Comparison of ENCODE assay signal across 23 cellular contexts in genomic region chr1:206495011-206495461, GRCh38. TPM values are rescaled to one million over a fixed set of nuclear protein-coding genes. Genes with fewer than 3 reads are reported as not detected.
DNase-seq lines count a peak whose midpoint lies in the region; ATAC-seq, FAIRE-seq and TF ChIP-seq lines count a peak whose summit lies in the region.
"Had no signal": no experiment of that assay in that cellular context is flagged by ENCODE, and none has a peak within 500 bp of the region (broad histone marks: within the 10 kb centered on the region; RNA-seq: fewer than 3 reads in every experiment).

No MANE protein-coding gene starts in this region.

- H3K27ac ChIP-seq in K562 (ENCODE audit: extremely low read depth, low read depth, low read length): no peak overlapping the region
- no peak overlapping the region for H3K27ac ChIP-seq in small intestine (ENCODE audit: low read depth in 1 of 2, low read length in 1 of 2)
- H3K27ac ChIP-seq: 22Rv1, C4-2B, testis had no signal

- WGBS in K562 (ENCODE audit: insufficient coverage, low coverage, missing lambda C conversion rate): 27% methylated on average over 6 of the region's 6 CpGs
- WGBS in small intestine, 3 donors: 70 to 74% (median 74%) methylated on average over 6 of the region's 6 CpGs

- peaks cover 77% of the 10 kb centered on the region for H3K36me3 Mint-ChIP-seq in stimulated activated effector memory CD8-positive, alpha-beta T cell treated with anti-CD3 and anti-CD28 coated beads, Interleukin-12 subunit alpha, Interleukin-12 subunit beta, amount 100 ng/mL, for 72 hours
- H3K36me3 Mint-ChIP-seq: WTC11 had no signal

- peak overlapping the region; percentile 64 for H3K27ac Mint-ChIP-seq in stimulated activated effector memory CD8-positive, alpha-beta T cell treated with anti-CD3 and anti-CD28 coated beads, Interleukin-12 subunit alpha, Interleukin-12 subunit beta, amount 100 ng/mL, for 72 hours
- H3K27ac Mint-ChIP-seq: activated T-helper 17 cell treated with anti-CD3 and anti-CD28 coated beads, Interleukin-2, amount 50 U/mL, for 72 hours; WTC11 had no signal

- H3K4me1 ChIP-seq in K562 (replicated peaks in 1 of 2; ENCODE audit: control insufficient read depth in 2 of 2, insufficient read depth in 2 of 2, low read length in 2 of 2) (peaks cover 14 to 26% of the 10 kb centered on the region in 2 experiments), small intestine (ENCODE audit: control insufficient read depth in 2 of 2, insufficient read depth in 1 of 2, low read depth in 1 of 2, low read length in 1 of 2) (peaks cover 0 to 4% of the 10 kb centered on the region in 2 donors)

- peaks cover 27% of the 10 kb centered on the region for H3K4me1 Mint-ChIP-seq in stimulated activated effector memory CD8-positive, alpha-beta T cell treated with anti-CD3 and anti-CD28 coated beads, Interleukin-12 subunit alpha, Interleukin-12 subunit beta, amount 100 ng/mL, for 72 hours

- no peaks in the 10 kb centered on the region for H3K9me3 Mint-ChIP-seq in stimulated activated effector memory CD8-positive, alpha-beta T cell treated with anti-CD3 and anti-CD28 coated beads, Interleukin-12 subunit alpha, Interleukin-12 subunit beta, amount 100 ng/mL, for 72 hours
- H3K9me3 Mint-ChIP-seq: activated T-helper 17 cell treated with anti-CD3 and anti-CD28 coated beads, Interleukin-2, amount 50 U/mL, for 72 hours; WTC11 had no signal

- POLR2A ChIA-PET in K562 (lab: Yijun Ruan, JAX): interaction anchor here (0.5 to 2.7 kb wide), 7 partner anchors 8 to 1513 kb away, joined by 3 to 6 read pairs (median 3); partner anchors contain the start of gene RASSF5

- no peak for TF ChIP-seq CTCF in K562 (IDR thresholded peaks at IDR 0.05 in 2 of 3, conservative IDR thresholded peaks at IDR 0.05 in 1 of 3; ENCODE audit: insufficient read depth in 2 of 3, low read depth in 1 of 3, low read length in 3 of 3)

- H2AFZ ChIP-seq in K562 (ENCODE audit: low read depth, low read length): 0 out of 2 replicates have a peak overlapping the region, but pooled peaks have one; percentile 6

- H3K9me3 ChIP-seq in K562 (replicated peaks; ENCODE audit: control insufficient read depth, insufficient read depth, low read depth, low read length): no peaks in the 10 kb centered on the region
- no peaks in the 10 kb centered on the region for H3K9me3 ChIP-seq in small intestine (ENCODE audit: control insufficient read depth, low read depth)
- H3K9me3 ChIP-seq: testis had no signal

- TF ChIP-seq POLR2A in K562 (conservative IDR thresholded peaks at IDR 0.05): no peak
- TF ChIP-seq POLR2A in GM12891 (IDR thresholded peaks at IDR 0.05; ENCODE audit: low read depth, low read length): no peak

- in situ Hi-C loops in K562 (cut with MboI): no loop called here

- H4K20me1 ChIP-seq in K562 (replicated peaks; ENCODE audit: control insufficient read depth, insufficient read depth, low read length): no peaks in the 10 kb centered on the region

- H3K9ac ChIP-seq in K562 (ENCODE audit: insufficient read depth in 1 of 2, low read depth in 2 of 2, low read length in 2 of 2): no peak overlapping the region

- H3K4me3 ChIP-seq in K562 (no peak overlapping the region), small intestine (ENCODE audit: low read depth in 1 of 2, low read length in 2 of 2) (no peak overlapping the region)
- H3K4me3 ChIP-seq: testis had no signal

- H3K27me3 ChIP-seq in K562 (ENCODE audit: control insufficient read depth in 2 of 2, insufficient read depth in 2 of 2, low read length in 2 of 2): no peaks in the 10 kb centered on the region
- no peaks in the 10 kb centered on the region for H3K27me3 ChIP-seq in small intestine (ENCODE audit: control insufficient read depth in 2 of 2, insufficient read depth in 2 of 2, low read length in 2 of 2)
- H3K27me3 ChIP-seq: testis had no signal

- BruUV-seq in K562 (replicated peaks; lab: Mats Ljungman, UMichigan): no TSS peak

- CTCF ChIA-PET in K562 (lab: Yijun Ruan, JAX; ENCODE audit: low intra/inter-chr PET ratio): interaction anchor here (0.6 to 1.1 kb wide), 2 partner anchors 14 to 88 kb away, joined by 3 read pairs; no protein-coding TSS in a partner anchor

- DNase-seq in DMS53 (lab: John Stamatoyannopoulos, UW): peak; percentile 31
- DNase-seq in DMS53 treated with DMSO at 0.1 percent for 48 hours (lab: John Stamatoyannopoulos, UW; ENCODE audit: unreplicated experiment): no peak
- DNase-seq in NCI-H1436 treated with DMSO at 0.1 percent for 48 hours (lab: John Stamatoyannopoulos, UW): peak; percentile 43
- peak in 2 of 4 experiments; percentile 29 to 46 for DNase-seq in K562 (ENCODE audit: extremely low read depth in 1 of 4, low spot score in 3 of 4)
- DNase-seq in stimulated activated effector memory CD8-positive, alpha-beta T cell treated with anti-CD3 and anti-CD28 coated beads, Interleukin-12 subunit alpha, Interleukin-12 subunit beta, amount 100 ng/mL, for 72 hours (ENCODE audit: low spot score in 2 of 2): no peak
- no peak for DNase-seq in GM12891 (ENCODE audit: insufficient read length, low spot score)
- DNase-seq in small intestine: no peak
- no peak for DNase-seq in occipital lobe (lab: John Stamatoyannopoulos, UW)
- DNase-seq: anterior cingulate cortex; foreskin fibroblast; GOT3; NCI-H1048; NCI-H2171; NCI-H774; stimulated activated CD4-positive, alpha-beta T cell treated with anti-CD3 and anti-CD28 coated beads, Interleukin-2, amount 100 ng/mL, for 48 hours; SW 1271; testis had no signal

- no peak for TF ChIP-seq EP300 in K562 (IDR thresholded peaks at IDR 0.05; ENCODE audit: low read length)

- H3K4me3 Mint-ChIP-seq in stimulated activated effector memory CD8-positive, alpha-beta T cell treated with anti-CD3 and anti-CD28 coated beads, Interleukin-12 subunit alpha, Interleukin-12 subunit beta, amount 100 ng/mL, for 72 hours: no peak overlapping the region
- H3K4me3 Mint-ChIP-seq: activated T-helper 17 cell treated with anti-CD3 and anti-CD28 coated beads, Interleukin-2, amount 50 U/mL, for 72 hours; WTC11 had no signal

- intact Hi-C loops in K562 (cut with micrococcal nuclease): loop anchor here (10.0 kb wide), 3 partner anchors 240 to 480 kb away; partner anchors contain the start of gene FCAMR

- no peaks in the 10 kb centered on the region for H3K9me1 ChIP-seq in K562 (ENCODE audit: control insufficient read depth, insufficient read depth, low read length)

- H3K36me3 ChIP-seq in K562 (ENCODE audit: control insufficient read depth, insufficient read depth, low read length) (no peaks in the 10 kb centered on the region), small intestine (ENCODE audit: control insufficient read depth in 2 of 2, insufficient read depth in 2 of 2, low read length in 2 of 2) (peaks cover 5 to 8% of the 10 kb centered on the region in 2 donors)

- no peak overlapping the region for H3K4me2 ChIP-seq in K562 (ENCODE audit: insufficient read depth, low read length)

- FAIRE-seq in K562 (lab: Jason Lieb, UNC): no peak
- FAIRE-seq in GM12891 (lab: Jason Lieb, UNC): no peak
- no peak for FAIRE-seq in small intestine (lab: Jason Lieb, UNC)
- FAIRE-seq: colon, RCC 7860 had no signal

- no peaks in the 10 kb centered on the region for H3K79me2 ChIP-seq in K562 (ENCODE audit: control insufficient read depth, insufficient read depth, low read length)

- no peak; the same call in 2 of the 3 replicates for ATAC-seq in K562
- no peak for ATAC-seq in stimulated activated effector memory CD8-positive, alpha-beta T cell treated with anti-CD3 and anti-CD28 coated beads, Interleukin-12 subunit alpha, Interleukin-12 subunit beta, amount 100 ng/mL, for 72 hours
- ATAC-seq: activated T-helper 17 cell treated with anti-CD3 and anti-CD28 coated beads, Interleukin-2, amount 50 U/mL, for 72 hours; WTC11 had no signal

- TF ChIP-seq RAD21 in K562 (CRISPR knock-in tag; conservative IDR thresholded peaks at IDR 0.05 in 1 of 2, IDR thresholded peaks at IDR 0.05 in 1 of 2): 0 out of 4 replicates have a peak, but pooled peaks of 1 of the 2 experiments have one; percentile 12

RNA-seq across cellular contexts. Expression of gene RASSF5, which starts 12.3 kb away (rescaled TPM):
- 17.2 and 26.4 TPM in 2 replicates for total RNA-seq in K562 (2011; cell fraction: chromatin; rRNA removed; ENCODE audit: low replicate concordance)
- 14.7 and 19.2 TPM in 2 replicates for total RNA-seq in K562 (2011; cell fraction: nucleolus; rRNA removed)
- total RNA-seq in K562 (2011; cell fraction: nucleoplasm; rRNA removed): 15.8 and 17.7 TPM in 2 replicates
- total RNA-seq in K562 (2014; rRNA removed): 25.2 and 32.1 TPM in 2 replicates
- total RNA-seq in K562 (2014; rRNA removed; fragmentation: Illumina TruSeq; extraction: Trizol): 20.3 and 21.7 TPM in 2 replicates
- total RNA-seq in K562 (2015; rRNA removed; fragmentation: Illumina TruSeq; extraction: Trizol): 26.7 and 28.5 TPM in 2 replicates
- total RNA-seq in K562 (2021): 35.2 and 38.1 TPM in 2 replicates
- polyA plus RNA-seq in K562 (2011; rRNA removed): 20.8 and 42.4 TPM in 2 replicates
- polyA plus RNA-seq in K562 (2011; cell fraction: cytosol; rRNA removed): 24.2 and 36.3 TPM in 2 replicates
- 58.6 and 70.3 TPM in 2 replicates for polyA plus RNA-seq in K562 (2011; cell fraction: nucleus; rRNA removed)
- polyA plus RNA-seq in K562 (2012): 33.6 and 70.4 TPM in 2 replicates
- polyA plus RNA-seq in K562 (2014; fragmentation: Illumina TruSeq; extraction: Trizol): 36.1 and 41.0 TPM in 2 replicates
- polyA plus RNA-seq in K562 (2014; fragmentation: Nextera tagmentation; extraction: Ambion mirVana): 1 to 10 TPM; 6.1 to 6.9 TPM
- polyA plus RNA-seq in K562 (2014; rRNA removed): 27.4 and 27.9 TPM in 2 replicates
- 24.4 and 42.9 TPM in 2 replicates for polyA minus RNA-seq in K562 (2011; rRNA and poly(A)+ RNA removed)
- 19.2 and 30.5 TPM in 2 replicates for polyA minus RNA-seq in K562 (2011; cell fraction: cytosol; rRNA and poly(A)+ RNA removed)
- polyA minus RNA-seq in K562 (2011; cell fraction: nucleus; rRNA and poly(A)+ RNA removed): 23.4 and 57.9 TPM in 2 replicates
- polyA plus RNA-seq in GM12891 (2012; ENCODE audit: low read depth, missing spikeins): 51.8 TPM
- polyA plus RNA-seq in small intestine: 1 to 10 TPM; 1.6 to 7.3 (median 3.2) TPM
- total RNA-seq in occipital lobe: 0.62 TPM

RNA-seq across cellular contexts. Expression of gene IKBKE, which starts 24.8 kb away (rescaled TPM):
- total RNA-seq in K562 (2011; cell fraction: chromatin; rRNA removed; ENCODE audit: low replicate concordance): 4.6 and 15.1 TPM in 2 replicates
- 3.8 and 6.3 TPM in 2 replicates for total RNA-seq in K562 (2011; cell fraction: nucleolus; rRNA removed)
- total RNA-seq in K562 (2011; cell fraction: nucleoplasm; rRNA removed): 3.2 and 3.4 TPM in 2 replicates
- total RNA-seq in K562 (2014; rRNA removed) (4.6 and 6.4 TPM in 2 replicates), K562 (2014; rRNA removed; fragmentation: Illumina TruSeq; extraction: Trizol) (1.8 and 2.3 TPM in 2 replicates), K562 (2015; rRNA removed; fragmentation: Illumina TruSeq; extraction: Trizol) (5.0 and 5.4 TPM in 2 replicates), K562 (2021) (6.1 and 6.8 TPM in 2 replicates), occipital lobe (1.1 TPM)
- polyA plus RNA-seq in K562 (2011; rRNA removed) (4.2 and 4.6 TPM in 2 replicates), K562 (2014; fragmentation: Illumina TruSeq; extraction: Trizol) (3.7 and 4.9 TPM in 2 replicates), K562 (2014; fragmentation: Nextera tagmentation; extraction: Ambion mirVana) (1 to 10 TPM; 7.9 to 9.0 TPM), K562 (2014; rRNA removed) (4.8 and 9.1 TPM in 2 replicates), small intestine (1 to 10 TPM; 4.1 to 8.7 (median 5.6) TPM)
- 2.8 and 6.8 TPM in 2 replicates for polyA plus RNA-seq in K562 (2011; cell fraction: cytosol; rRNA removed)
- 9.2 and 11.6 TPM in 2 replicates for polyA plus RNA-seq in K562 (2011; cell fraction: nucleus; rRNA removed)
- polyA plus RNA-seq in K562 (2012): 6.6 and 7.4 TPM in 2 replicates
- 3.5 and 4.0 TPM in 2 replicates for polyA minus RNA-seq in K562 (2011; rRNA and poly(A)+ RNA removed)
- polyA minus RNA-seq in K562 (2011; cell fraction: cytosol; rRNA and poly(A)+ RNA removed): 2.1 and 3.5 TPM in 2 replicates
- 6.9 and 10.1 TPM in 2 replicates for polyA minus RNA-seq in K562 (2011; cell fraction: nucleus; rRNA and poly(A)+ RNA removed)
- 12.4 TPM for polyA plus RNA-seq in GM12891 (2012; ENCODE audit: low read depth, missing spikeins)

Comparison
In these comparisons a context has a peak if more than half of its experiments do, and no peak if none do; other contexts are left out.
1. DNase-seq: peak in DMS53 (single experiment) and NCI-H1436 treated with DMSO at 0.1 percent for 48 hours (single experiment); none in DMS53 treated with DMSO at 0.1 percent for 48 hours (single experiment), stimulated activated effector memory CD8-positive, alpha-beta T cell treated with anti-CD3 and anti-CD28 coated beads, Interleukin-12 subunit alpha, Interleukin-12 subunit beta, amount 100 ng/mL, for 72 hours (0 of 2), GM12891 (single experiment), small intestine (single experiment) and occipital lobe (single experiment).